In the genomic region with DNA sequence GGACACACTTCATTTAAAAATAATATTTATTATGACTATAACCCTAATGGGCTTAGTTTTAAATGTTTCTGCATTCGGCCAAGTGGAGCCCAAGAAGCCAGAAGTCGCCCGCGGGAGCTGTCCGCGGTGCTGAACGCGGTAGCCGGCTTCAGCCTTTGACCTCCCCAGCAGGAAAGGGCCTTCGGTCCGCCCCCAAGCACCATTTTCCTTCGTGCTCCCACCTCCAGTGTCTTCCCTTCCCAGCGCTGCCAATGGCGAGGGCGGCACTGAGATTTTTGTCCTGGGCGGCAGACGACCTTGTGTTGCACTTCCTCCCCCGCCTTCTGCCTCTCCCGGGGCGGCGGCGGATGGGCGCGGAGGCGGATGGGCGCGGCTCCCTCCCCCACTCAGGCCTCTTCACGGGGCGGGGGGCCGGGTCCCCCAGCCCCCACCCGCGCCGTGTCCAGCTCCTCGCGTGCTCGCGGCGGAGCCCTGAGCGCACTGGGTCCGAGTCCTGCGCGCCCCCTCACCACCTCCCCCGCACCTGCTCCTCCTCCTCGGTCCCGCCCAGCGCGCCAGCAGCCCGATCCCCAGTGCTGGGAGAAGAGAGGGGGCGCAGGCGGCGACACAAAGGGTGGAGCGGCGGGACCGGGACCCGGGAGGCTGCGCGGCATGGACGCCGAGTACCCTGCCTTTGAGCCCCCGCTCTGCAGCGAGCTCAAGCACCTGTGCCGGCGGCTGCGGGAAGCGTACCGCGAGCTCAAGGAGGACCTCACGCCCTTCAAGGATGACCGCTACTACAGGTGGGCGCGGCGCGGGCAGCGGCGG, we compare ENCODE assay signal across 8 cellular contexts. TPM values are rescaled to one million over a fixed set of nuclear protein-coding genes. Genes with fewer than 3 reads are reported as not detected.
DNase-seq lines count a peak whose midpoint lies in the region; ATAC-seq and TF ChIP-seq lines count a peak whose summit lies in the region.

No MANE protein-coding gene starts in this region.

- H3K4me2 ChIP-seq in OCI-LY7 (ENCODE audit: low read length), result no peak overlapping the region

- H3K36me3 ChIP-seq in BJ (ENCODE audit: control insufficient read depth, insufficient read depth, low read length), result no peaks in the 10 kb centered on the region
- no peaks in the 10 kb centered on the region for H3K36me3 ChIP-seq in OCI-LY7 (ENCODE audit: insufficient read depth, low read length)
- no peaks in the 10 kb centered on the region for H3K36me3 ChIP-seq in mucosa of rectum (ENCODE audit: control insufficient read depth in 2 of 2, insufficient read depth in 2 of 2, low read length in 2 of 2)

- H3K27me3 ChIP-seq in BJ (ENCODE audit: control insufficient read depth, insufficient read depth, low read length) (peaks cover 7% of the 10 kb centered on the region), mucosa of rectum (ENCODE audit: control insufficient read depth in 2 of 2, insufficient read depth in 2 of 2, low read length in 2 of 2) (peaks cover 4 to 11% of the 10 kb centered on the region in 2 donors)

- H3K4me1 ChIP-seq in OCI-LY7 (ENCODE audit: insufficient read depth, low read length, poor library complexity, severe bottlenecking), result no peaks in the 10 kb centered on the region
- H3K4me1 ChIP-seq in mucosa of rectum (ENCODE audit: control insufficient read depth in 2 of 2, insufficient read depth in 2 of 2, low read length in 2 of 2), result peaks cover 0 to 9% of the 10 kb centered on the region in 2 donors

- H3K9me3 ChIP-seq in OCI-LY7 (ENCODE audit: low read length) (no peaks in the 10 kb centered on the region), mucosa of rectum (ENCODE audit: control insufficient read depth in 2 of 2, low read length in 2 of 2) (no peaks in the 10 kb centered on the region)

- H3K27ac ChIP-seq in OCI-LY7 (ENCODE audit: low read depth, low read length, poor library complexity, severe bottlenecking), result no peak overlapping the region
- H3K27ac ChIP-seq in mucosa of rectum (ENCODE audit: low read depth in 2 of 2, low read length in 2 of 2), result no peak overlapping the region

- DNase-seq in BJ (ENCODE audit: low read depth), result no peak
- DNase-seq in OCI-LY7 (ENCODE audit: low spot score), result peak; percentile 54
- DNase-seq in activated T-cell treated with anti-CD3 and anti-CD28 coated beads, Interleukin-2, amount 50 U/mL, for 4 hours, result peak; percentile 54
- DNase-seq in epithelial cell of proximal tubule (ENCODE audit: low read depth), result no peak
- DNase-seq in stimulated activated naive B cell treated with anti-CD40 and anti-IgM and Interleukin-4, amounts not matched to agents 10 μg/mL and 1 μg/mL and 100 μg/mL, for 72 hours, result peak; percentile 42

- no TSS peak for BruUV-seq in OCI-LY7 (replicated peaks; lab: Mats Ljungman, UMichigan)

- H3K4me3 Mint-ChIP-seq in activated T-cell treated with anti-CD3 and anti-CD28 coated beads, Interleukin-2, amount 50 U/mL, for 4 hours, result peak overlapping the region; percentile 73
- H3K4me3 Mint-ChIP-seq in stimulated activated naive B cell treated with anti-CD40 and anti-IgM and Interleukin-4, amounts not matched to agents 10 μg/mL and 1 μg/mL and 100 μg/mL, for 72 hours, result peak overlapping the region; percentile 73 to 85

- CTCF ChIA-PET in BJ (lab: Yijun Ruan, JAX), result interaction anchor here (0.7 to 3.3 kb wide), 4 partner anchors 18 to 322 kb away, joined by 3 to 11 read pairs (median 6); no protein-coding TSS in a partner anchor
- CTCF ChIA-PET in OCI-LY7 (lab: Charles Lee; ENCODE audit: unreplicated experiment), result no interaction called here

- peaks cover 8% of the 10 kb centered on the region for H3K9me3 Mint-ChIP-seq in activated T-cell treated with anti-CD3 and anti-CD28 coated beads, Interleukin-2, amount 50 U/mL, for 4 hours
- no peaks in the 10 kb centered on the region for H3K9me3 Mint-ChIP-seq in stimulated activated naive B cell treated with anti-CD40 and anti-IgM and Interleukin-4, amounts not matched to agents 10 μg/mL and 1 μg/mL and 100 μg/mL, for 72 hours

- H3K36me3 Mint-ChIP-seq in activated T-cell treated with anti-CD3 and anti-CD28 coated beads, Interleukin-2, amount 50 U/mL, for 4 hours (ENCODE audit: insufficient read depth), result no peaks in the 10 kb centered on the region
- peaks cover 2 to 3% of the 10 kb centered on the region in 2 donors for H3K36me3 Mint-ChIP-seq in stimulated activated naive B cell treated with anti-CD40 and anti-IgM and Interleukin-4, amounts not matched to agents 10 μg/mL and 1 μg/mL and 100 μg/mL, for 72 hours

- POLR2A ChIA-PET in BJ (lab: Charles Lee) (no interaction called here), OCI-LY7 (lab: Charles Lee) (no interaction called here)

- H3K27ac Mint-ChIP-seq in stimulated activated naive B cell treated with anti-CD40 and anti-IgM and Interleukin-4, amounts not matched to agents 10 μg/mL and 1 μg/mL and 100 μg/mL, for 72 hours, result no peak overlapping the region

- peak overlapping the region; percentile 58 for H3K4me3 ChIP-seq in BJ (ENCODE audit: low read depth, low read length)
- H3K4me3 ChIP-seq in OCI-LY7 (ENCODE audit: low read depth, low read length, poor library complexity, severe bottlenecking), result no peak overlapping the region
- peak overlapping the region; percentile 76 for H3K4me3 ChIP-seq in epithelial cell of proximal tubule (ENCODE audit: low read depth, low read length)
- peak overlapping the region; percentile 53 to 67 for H3K4me3 ChIP-seq in mucosa of rectum (ENCODE audit: low read length in 2 of 2)

- H3K9me2 ChIP-seq in OCI-LY7 (ENCODE audit: insufficient read depth, low read length), result no peaks in the 10 kb centered on the region

- no peaks in the 10 kb centered on the region for H4K20me1 ChIP-seq in OCI-LY7 (ENCODE audit: insufficient read depth, low read length)

- peaks cover 3% of the 10 kb centered on the region for H3K4me1 Mint-ChIP-seq in activated T-cell treated with anti-CD3 and anti-CD28 coated beads, Interleukin-2, amount 50 U/mL, for 4 hours (ENCODE audit: low read depth)
- H3K4me1 Mint-ChIP-seq in stimulated activated naive B cell treated with anti-CD40 and anti-IgM and Interleukin-4, amounts not matched to agents 10 μg/mL and 1 μg/mL and 100 μg/mL, for 72 hours, result peaks cover 1 to 7% of the 10 kb centered on the region in 2 donors

- peaks cover 40% of the 10 kb centered on the region for H3K27me3 Mint-ChIP-seq in activated T-cell treated with anti-CD3 and anti-CD28 coated beads, Interleukin-2, amount 50 U/mL, for 4 hours (ENCODE audit: low read depth)
- H3K27me3 Mint-ChIP-seq in stimulated activated naive B cell treated with anti-CD40 and anti-IgM and Interleukin-4, amounts not matched to agents 10 μg/mL and 1 μg/mL and 100 μg/mL, for 72 hours, result peaks cover 59 to 73% of the 10 kb centered on the region in 2 donors

- no peak overlapping the region for H2AFZ ChIP-seq in OCI-LY7 (ENCODE audit: low read length)

- no peaks in the 10 kb centered on the region for H3K79me2 ChIP-seq in OCI-LY7 (ENCODE audit: insufficient read depth, low read depth, low read length)

- TF ChIP-seq CTCF in BJ (IDR thresholded peaks at IDR 0.05; ENCODE audit: insufficient read depth, low read depth, low read length) (no peak), OCI-LY7 (conservative IDR thresholded peaks at IDR 0.05; ENCODE audit: low read length) (no peak), epithelial cell of proximal tubule (conservative IDR thresholded peaks at IDR 0.05; ENCODE audit: low read depth, low read length) (no peak)

- intact Hi-C loops in OCI-LY7 (cut with micrococcal nuclease; ENCODE audit: unreplicated experiment), result no loop called here

- H3K9ac ChIP-seq in mucosa of rectum (ENCODE audit: low read depth in 1 of 2, low read length in 2 of 2), result no peak overlapping the region

- ATAC-seq in HG03354 (IDR thresholded peaks at IDR 0.05; ENCODE audit: poor library complexity, severe bottlenecking, unreplicated experiment) (peak; percentile 66), GM18519 (IDR thresholded peaks at IDR 0.05; ENCODE audit: low FRiP score, unreplicated experiment) (no peak)
- peak; percentile 57 to 69 for ATAC-seq in activated T-cell treated with anti-CD3 and anti-CD28 coated beads, Interleukin-2, amount 50 U/mL, for 4 hours
- ATAC-seq in stimulated activated naive B cell treated with anti-CD40 and anti-IgM and Interleukin-4, amounts not matched to agents 10 μg/mL and 1 μg/mL and 100 μg/mL, for 72 hours (replicated peaks), result peak; percentile 64 to 67

RNA-seq across cellular contexts. Expression of a gene that starts 23.6 kb away (rescaled TPM):
- polyA plus RNA-seq in BJ (2011; rRNA removed), result 20.6 and 30.6 TPM in 2 replicates
- 12.3 and 17.0 TPM in 2 replicates for polyA minus RNA-seq in BJ (2011; rRNA and poly(A)+ RNA removed)
- total RNA-seq in OCI-LY7 (2014; rRNA removed; shearing (Covaris generic)), result 7.1 and 8.0 TPM in 2 replicates
- total RNA-seq in OCI-LY7 (2022) (11.9 and 12.5 TPM in 2 replicates), epithelial cell of proximal tubule (14.5 and 16.5 TPM in 2 replicates)
- 10 to 100 TPM; 11.4 to 13.2 (median 12.0) TPM for total RNA-seq in activated T-cell treated with anti-CD3 and anti-CD28 coated beads, Interleukin-2, amount 50 U/mL, for 4 hours

Comparison
In these comparisons a context has a peak if more than half of its experiments do, and no peak if none do; other contexts are left out.
1. DNase-seq: peak in OCI-LY7 (single experiment), activated T-cell treated with anti-CD3 and anti-CD28 coated beads, Interleukin-2, amount 50 U/mL, for 4 hours (single experiment) and stimulated activated naive B cell treated with anti-CD40 and anti-IgM and Interleukin-4, amounts not matched to agents 10 μg/mL and 1 μg/mL and 100 μg/mL, for 72 hours (single experiment); none in BJ (single experiment) and epithelial cell of proximal tubule (single experiment).